In the genomic region with DNA sequence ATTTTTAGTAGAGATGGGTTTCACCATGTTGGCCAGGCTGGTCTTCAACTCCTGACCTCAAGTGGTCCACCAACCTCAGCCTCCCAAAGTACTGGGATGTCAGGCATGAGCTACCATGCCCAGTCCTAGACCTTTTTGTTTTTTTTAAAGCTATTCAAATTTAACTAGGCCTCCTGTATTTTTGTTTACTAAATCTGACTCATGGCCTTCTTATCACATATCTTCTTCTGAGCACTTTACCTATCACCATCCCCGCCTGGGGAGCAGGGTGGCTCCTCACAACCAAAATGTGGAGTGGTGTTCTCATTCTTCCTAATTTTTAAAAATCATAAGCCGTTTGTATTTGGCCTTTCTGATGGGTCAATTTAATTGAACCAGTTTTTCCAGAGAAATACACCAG, we compare ENCODE assay signal across 14 cellular contexts.
DNase-seq lines count a peak whose midpoint lies in the region; ATAC-seq and TF ChIP-seq lines count a peak whose summit lies in the region.
"Had no signal": no experiment of that assay in that cellular context is flagged by ENCODE, and none has a peak within 500 bp of the region (broad histone marks: within the 10 kb centered on the region; RNA-seq: fewer than 3 reads in every experiment).

No MANE protein-coding gene starts in this region.

- 0 out of 2 replicates have a peak overlapping the region, but pooled peaks have one; percentile 48 for H3K4me2 ChIP-seq in OCI-LY3 (ENCODE audit: low read length)

- peaks cover 48% of the 10 kb centered on the region for H3K4me1 ChIP-seq in left ventricle myocardium inferior
- H3K4me1 ChIP-seq in heart right ventricle: peaks cover 0 to 44% (median 6%) of the 10 kb centered on the region in 9 donors
- H3K4me1 ChIP-seq in OCI-LY3 (ENCODE audit: low read length): peaks cover 26% of the 10 kb centered on the region
- H3K4me1 ChIP-seq in endodermal cell (ENCODE audit: control insufficient read depth, insufficient read depth, low read length): no peaks in the 10 kb centered on the region

- H3K27ac ChIP-seq in left ventricle myocardium inferior (replicated peaks): peak overlapping the region; percentile 24
- no peak overlapping the region for H3K27ac ChIP-seq in heart right ventricle
- no peak overlapping the region for H3K27ac ChIP-seq in OCI-LY3 (ENCODE audit: low read length)
- no peak overlapping the region for H3K27ac ChIP-seq in endodermal cell (ENCODE audit: low read depth, low read length)
- H3K27ac ChIP-seq: C4-2B had no signal

- WGBS in heart right ventricle, 2 donors: 78 to 87% methylated on average over 2 of the region's 2 CpGs
- 93 to 94% methylated on average over 1 to 2 of the region's 2 CpGs for WGBS in endodermal cell (ENCODE audit: insufficient coverage in 1 of 2, insufficient read length in 1 of 2), 2 experiments

- DNase-seq in left ventricle myocardium inferior: no peak
- DNase-seq in heart right ventricle: no peak
- DNase-seq in endodermal cell: peak; percentile 15
- no peak for DNase-seq in stimulated activated CD4-positive, alpha-beta T cell treated with anti-CD3 and anti-CD28 coated beads, Interleukin-15, amount 100 ng/mL, for 24 hours
- DNase-seq: AML-193; CD4-positive, alpha-beta T cell; DMS153; DND-41; EL; H9 had no signal

- TF ChIP-seq CTCF in left ventricle myocardium inferior (IDR thresholded peaks at IDR 0.05; ENCODE audit: borderline replicate concordance) (no peak), heart right ventricle (IDR thresholded peaks at IDR 0.05) (no peak), OCI-LY3 (IDR thresholded peaks at IDR 0.05; ENCODE audit: low read depth, low read length) (no peak), endodermal cell (conservative IDR thresholded peaks at IDR 0.05) (no peak)

- H3K9me3 ChIP-seq in left ventricle myocardium inferior (replicated peaks) (no peaks in the 10 kb centered on the region), heart right ventricle (peaks cover 0 to 8% (median 0%) of the 10 kb centered on the region in 11 donors), OCI-LY3 (ENCODE audit: insufficient read depth, low read length) (no peaks in the 10 kb centered on the region), endodermal cell (ENCODE audit: control insufficient read depth, low read length) (peaks cover 7% of the 10 kb centered on the region)

- H2AFZ ChIP-seq in OCI-LY3 (ENCODE audit: low read depth, low read length): no peak overlapping the region

- intact Hi-C loops in left ventricle myocardium inferior (cut with micrococcal nuclease): no loop called here
- intact Hi-C loops in heart right ventricle (cut with DNase I): no loop called here

- peaks cover 33% of the 10 kb centered on the region for H3K4me1 Mint-ChIP-seq in endodermal cell

- H3K4me3 ChIP-seq in left ventricle myocardium inferior: no peak overlapping the region
- no peak overlapping the region for H3K4me3 ChIP-seq in heart right ventricle
- no peak overlapping the region for H3K4me3 ChIP-seq in OCI-LY3 (ENCODE audit: low read length)
- no peak overlapping the region for H3K4me3 ChIP-seq in endodermal cell (ENCODE audit: low read length)
- H3K4me3 ChIP-seq: GM12878 had no signal

- ATAC-seq in heart right ventricle (no peak), HG03354 (IDR thresholded peaks at IDR 0.05; ENCODE audit: poor library complexity, severe bottlenecking, unreplicated experiment) (no peak)
- ATAC-seq: GM12878 had no signal

- H3K36me3 ChIP-seq in left ventricle myocardium inferior (peaks cover 21% of the 10 kb centered on the region), heart right ventricle (peaks cover 0 to 59% (median 0%) of the 10 kb centered on the region in 9 donors), OCI-LY3 (replicated peaks; ENCODE audit: low read depth, low read length) (no peaks in the 10 kb centered on the region), endodermal cell (ENCODE audit: control insufficient read depth, insufficient read depth, low read length) (no peaks in the 10 kb centered on the region)

- no peaks in the 10 kb centered on the region for H3K27me3 Mint-ChIP-seq in endodermal cell (ENCODE audit: insufficient read depth)

- no peak overlapping the region for H3K4me3 Mint-ChIP-seq in endodermal cell
- H3K4me3 Mint-ChIP-seq: CD4-positive, alpha-beta T cell; H9 had no signal

- H3K36me3 Mint-ChIP-seq in endodermal cell (ENCODE audit: low read depth): peaks cover 52% of the 10 kb centered on the region

- no peaks in the 10 kb centered on the region for H4K20me1 ChIP-seq in OCI-LY3 (ENCODE audit: insufficient read depth, low read length)

- H3K27me3 ChIP-seq in left ventricle myocardium inferior (ENCODE audit: low read depth) (no peaks in the 10 kb centered on the region), heart right ventricle (no peaks in the 10 kb centered on the region), OCI-LY3 (ENCODE audit: low read depth, low read length) (peaks cover 25% of the 10 kb centered on the region), endodermal cell (ENCODE audit: control insufficient read depth, insufficient read depth, low read length, poor library complexity, severe bottlenecking) (no peaks in the 10 kb centered on the region)

- no peaks in the 10 kb centered on the region for H3K79me2 ChIP-seq in OCI-LY3 (ENCODE audit: low read length)

- H3K27ac Mint-ChIP-seq in endodermal cell: no peak overlapping the region
- H3K27ac Mint-ChIP-seq: CD4-positive, alpha-beta T cell had no signal

- H3K9me3 Mint-ChIP-seq in endodermal cell: peaks cover 7% of the 10 kb centered on the region
- H3K9me3 Mint-ChIP-seq: H9 had no signal

- H3K9ac ChIP-seq in OCI-LY3 (ENCODE audit: low read length): no peak overlapping the region
- H3K9ac ChIP-seq in endodermal cell (ENCODE audit: extremely low read depth, low read length, poor library complexity, severe bottlenecking): no peak overlapping the region
